Comparison of ENCODE assay signal across 8 cellular contexts in genomic region chr1:43073490-43074230, GRCh38.
A peak's percentile ranks its signal among the peaks of the same experiment; 100 is the strongest.
DNase-seq lines count a peak whose midpoint lies in the region; ATAC-seq and TF ChIP-seq lines count a peak whose summit lies in the region.

No MANE protein-coding gene starts in this region.

- POLR2A ChIA-PET in HCT116 (lab: Charles Lee), result interaction anchor here (0.7 to 1.7 kb wide), 8 partner anchors 119 to 295 kb away, joined by 3 to 16 read pairs (median 4); no protein-coding TSS in a partner anchor

- TF ChIP-seq CTCF in HCT116 (IDR thresholded peaks at IDR 0.05 in 2 of 3, conservative IDR thresholded peaks at IDR 0.05 in 1 of 3; ENCODE audit: borderline replicate concordance in 1 of 3, insufficient read depth in 1 of 3, low read depth in 2 of 3, low read length in 2 of 3), result peak; percentile 78 to 95 (median 88)
- TF ChIP-seq CTCF in liver (IDR thresholded peaks at IDR 0.05; ENCODE audit: low read depth, low read length, missing input control), result peak; percentile 87

- H3K4me2 ChIP-seq in BLaER1, result peak overlapping the region; percentile 73
- no peak overlapping the region for H3K4me2 ChIP-seq in HCT116 (ENCODE audit: low read length)

- H3K36me3 ChIP-seq in BLaER1 (no peaks in the 10 kb centered on the region), HCT116 (ENCODE audit: control insufficient read depth in 1 of 2, insufficient read depth in 2 of 2, low read length in 2 of 2) (no peaks in the 10 kb centered on the region), liver (ENCODE audit: control insufficient read depth in 4 of 4, insufficient read depth in 3 of 4, low read depth in 1 of 4, low read length in 3 of 4) (no peaks in the 10 kb centered on the region)

- H3K27me3 ChIP-seq in BLaER1 (peaks cover 2% of the 10 kb centered on the region; the same call in 1 of the 2 replicates), HCT116 (ENCODE audit: insufficient read depth, low read length) (no peaks in the 10 kb centered on the region), liver (ENCODE audit: control insufficient read depth in 4 of 4, insufficient read depth in 4 of 4, low read length in 3 of 4) (no peaks in the 10 kb centered on the region)

- peaks cover 2% of the 10 kb centered on the region for H3K4me1 Mint-ChIP-seq in activated CD4-positive, alpha-beta T cell treated with anti-CD3 and anti-CD28 coated beads, Interleukin-2, amount 10 ng/mL, durations not matched to agents 24 days and 14 days

- H3K27ac ChIP-seq in BLaER1, result no peak overlapping the region
- no peak overlapping the region for H3K27ac ChIP-seq in HCT116 (ENCODE audit: low read depth, low read length)
- no peak overlapping the region for H3K27ac ChIP-seq in liver (ENCODE audit: low read depth in 1 of 2, low read length in 2 of 2)

- DNase-seq in HCT116 (ENCODE audit: low read depth, low spot score) (peak; percentile 61), NCI-H526 treated with DMSO at 0.1 percent for 48 hours (lab: John Stamatoyannopoulos, UW) (peak; percentile 76), dedifferentiated amniotic fluid mesenchymal stem cell (ENCODE audit: extremely low spot score) (peak; percentile 72)
- peak; percentile 92 for DNase-seq in activated CD4-positive, alpha-beta T cell treated with anti-CD3 and anti-CD28 coated beads, Interleukin-2, amount 10 ng/mL, durations not matched to agents 24 days and 14 days
- peak; percentile 49 to 62 (median 58) for DNase-seq in stimulated activated CD4-positive, alpha-beta T cell treated with anti-CD3 and anti-CD28 coated beads, TNF-alpha, amount 100 ng/mL, for 24 hours (ENCODE audit: low read depth in 3 of 3)

- CTCF ChIA-PET in HCT116 (lab: Charles Lee), result interaction anchor here (0.6 to 5.8 kb wide), 47 partner anchors 9 to 495 kb away, joined by 3 to 267 read pairs (median 4); partner anchors contain the start of genes C1orf210, C1orf50, CFAP57 and EBNA1BP2

- H3K4me3 ChIP-seq in BLaER1 (no peak overlapping the region), HCT116 (replicated peaks in 1 of 2; ENCODE audit: low read depth in 1 of 2, low read length in 2 of 2) (no peak overlapping the region), liver (ENCODE audit: low read depth in 1 of 3, low read length in 3 of 3) (no peak overlapping the region)

- peak; percentile 99 for TF ChIP-seq RAD21 in HCT116 (IDR thresholded peaks at IDR 0.05; ENCODE audit: low read depth)
- peak; percentile 98 to 99 for TF ChIP-seq RAD21 in liver (IDR thresholded peaks at IDR 0.05)

- H4K20me1 ChIP-seq in BLaER1 (no peaks in the 10 kb centered on the region), HCT116 (ENCODE audit: insufficient read depth) (no peaks in the 10 kb centered on the region)

- H3K9me3 Mint-ChIP-seq in activated CD4-positive, alpha-beta T cell treated with anti-CD3 and anti-CD28 coated beads, Interleukin-2, amount 10 ng/mL, durations not matched to agents 24 days and 14 days, result no peaks in the 10 kb centered on the region

- no peak overlapping the region for H3K4me3 Mint-ChIP-seq in activated CD4-positive, alpha-beta T cell treated with anti-CD3 and anti-CD28 coated beads, Interleukin-2, amount 10 ng/mL, durations not matched to agents 24 days and 14 days

- intact Hi-C loops in HCT116 (cut with micrococcal nuclease), result loop anchor here (1.0 to 10.0 kb wide), 4 partner anchors 142 to 499 kb away; no protein-coding TSS in a partner anchor
- intact Hi-C loops in activated CD4-positive, alpha-beta T cell treated with anti-CD3 and anti-CD28 coated beads, Interleukin-2, amount 10 ng/mL, durations not matched to agents 24 days and 14 days (cut with micrococcal nuclease), result loop anchor here (1.0 to 5.0 kb wide), 4 partner anchors 150 to 496 kb away; no protein-coding TSS in a partner anchor

- H3K9ac ChIP-seq in BLaER1 (no peak overlapping the region), HCT116 (ENCODE audit: low read length) (no peak overlapping the region), liver (ENCODE audit: low read depth in 1 of 2, low read length in 2 of 2) (no peak overlapping the region)

- H3K36me3 Mint-ChIP-seq in activated CD4-positive, alpha-beta T cell treated with anti-CD3 and anti-CD28 coated beads, Interleukin-2, amount 10 ng/mL, durations not matched to agents 24 days and 14 days (ENCODE audit: low read depth), result no peaks in the 10 kb centered on the region

- no peak for TF ChIP-seq POLR2A in HCT116 (IDR thresholded peaks at IDR 0.05; ENCODE audit: borderline replicate concordance, extremely low read depth, insufficient read depth, insufficient read length)

- RAD21 ChIA-PET in HCT116 (lab: Charles Lee; ENCODE audit: low non-redundant PET in 1 of 2, low total read pairs in 2 of 2, uncharacterized antibody in 2 of 2, unreplicated experiment in 2 of 2), result interaction anchor here (0.6 to 4.0 kb wide), 38 partner anchors 10 to 496 kb away, joined by 3 to 86 read pairs (median 4); partner anchors contain the start of genes C1orf50 (in 2 of the 2), P3H1 (in 2 of the 2), ZNF691 (in 2 of the 2) and ERMAP (in 1 of the 2)

- BruUV-seq in HCT116 (replicated peaks; lab: Mats Ljungman, UMichigan), result no TSS peak

- no peak overlapping the region for H3K27ac Mint-ChIP-seq in activated CD4-positive, alpha-beta T cell treated with anti-CD3 and anti-CD28 coated beads, Interleukin-2, amount 10 ng/mL, durations not matched to agents 24 days and 14 days

- WGBS in liver, result 26% methylated on average over 8 of the region's 8 CpGs

- ATAC-seq in HCT116, result peak; percentile 95
- ATAC-seq in GM21528 (IDR thresholded peaks at IDR 0.05; ENCODE audit: low FRiP score, unreplicated experiment), result no peak

- H3K4me1 ChIP-seq in BLaER1 (peaks cover 31% of the 10 kb centered on the region), HCT116 (ENCODE audit: control insufficient read depth in 1 of 2, insufficient read depth in 2 of 2, low read length in 2 of 2) (peaks cover 9 to 42% of the 10 kb centered on the region in 2 experiments; a peak in 3 of 4 replicates), liver (ENCODE audit: control insufficient read depth in 4 of 4, insufficient read depth in 4 of 4, low read length in 3 of 4) (no peaks in the 10 kb centered on the region)

- no peaks in the 10 kb centered on the region for H3K9me3 ChIP-seq in BLaER1
- H3K9me3 ChIP-seq in HCT116 (ENCODE audit: control insufficient read depth in 1 of 2, insufficient read depth in 1 of 2, low read depth in 1 of 2, low read length in 2 of 2), result no peaks in the 10 kb centered on the region
- H3K9me3 ChIP-seq in liver (ENCODE audit: control insufficient read depth in 4 of 4, low read length in 3 of 4), result no peaks in the 10 kb centered on the region

- no peaks in the 10 kb centered on the region for H3K79me2 ChIP-seq in HCT116 (ENCODE audit: insufficient read depth, low read length)

- peak overlapping the region; percentile 96 for H2AFZ ChIP-seq in HCT116 (ENCODE audit: low read depth, low read length, poor library complexity, severe bottlenecking)

- no peaks in the 10 kb centered on the region for H3K9me2 ChIP-seq in HCT116 (ENCODE audit: insufficient read depth)

- H3K27me3 Mint-ChIP-seq in activated CD4-positive, alpha-beta T cell treated with anti-CD3 and anti-CD28 coated beads, Interleukin-2, amount 10 ng/mL, durations not matched to agents 24 days and 14 days, result peaks cover 7% of the 10 kb centered on the region

TF ChIP-seq in HCT116, 20 proteins besides CTCF, POLR2A, EP300 and RAD21:
- no peak for TF ChIP-seq MAX (IDR thresholded peaks at IDR 0.05)
- TF ChIP-seq YY1 (IDR thresholded peaks at IDR 0.05; ENCODE audit: extremely low read depth, insufficient replicate concordance, low read depth, low read length), result peak; percentile 32

TF ChIP-seq in liver, 16 proteins besides CTCF, POLR2A, EP300 and RAD21:
- TF ChIP-seq REST (IDR thresholded peaks at IDR 0.05) (no peak), TAF1 (conservative IDR thresholded peaks at IDR 0.05) (no peak), YY1 (IDR thresholded peaks at IDR 0.05) (no peak), MAX (IDR thresholded peaks at IDR 0.05) (no peak), EGR1 (IDR thresholded peaks at IDR 0.05; ENCODE audit: low read depth in 2 of 2) (no peak)
TF ChIP-seq in liver: peak in this region for 0.
